In genomic region chr4:53583513-53583912, GRCh38 we compare ENCODE assay signal across 31 cellular contexts. TPM values are rescaled to one million over a fixed set of nuclear protein-coding genes. Genes with fewer than 3 reads are reported as not detected.
"Had no signal": no experiment of that assay in that cellular context is flagged by ENCODE, and none has a peak within 500 bp of the region (broad histone marks: within the 10 kb centered on the region; RNA-seq: fewer than 3 reads in every experiment).

No MANE protein-coding gene starts in this region.

- ATAC-seq: activated CD4-positive, alpha-beta T cell treated with anti-CD3 and anti-CD28 coated beads for 36 hours had no signal

- H3K4me3 Mint-ChIP-seq: activated CD4-positive, alpha-beta memory T cell treated with anti-CD3 and anti-CD28 coated beads, Interleukin-2, amount 10 ng/mL, durations not matched to agents 7 days and 5 days; activated CD4-positive, alpha-beta T cell treated with anti-CD3 and anti-CD28 coated beads for 36 hours; activated naive CD4-positive, alpha-beta T cell treated with anti-CD3 and anti-CD28 coated beads, Interleukin-2, amount 10 ng/mL, durations not matched to agents 7 days and 5 days; activated naive CD8-positive, alpha-beta T cell treated with anti-CD3 and anti-CD28 coated beads for 36 hours had no signal

- H3K9me3 ChIP-seq: adrenal gland, breast epithelium, Peyer's patch, SJCRH30, SK-N-SH had no signal

- H3K27me3 ChIP-seq: adrenal gland, breast epithelium, MG63, Peyer's patch, SJCRH30 had no signal

- H3K36me3 ChIP-seq: adrenal gland, breast epithelium, MG63, Peyer's patch, SJCRH30 had no signal

- DNase-seq: activated CD4-positive, alpha-beta memory T cell treated with anti-CD3 and anti-CD28 coated beads, Interleukin-2, amount 10 ng/mL, durations not matched to agents 7 days and 5 days; activated CD4-positive, alpha-beta T cell treated with anti-CD3 and anti-CD28 coated beads for 36 hours; activated CD4-positive, alpha-beta T cell treated with anti-CD3 and anti-CD28 coated beads, Interleukin-2, amount 50 U/mL, for 1 hour; activated gamma-delta T cell treated with Interleukin-2 at 50 U/mL for 16 hours; activated naive CD4-positive, alpha-beta T cell treated with anti-CD3 and anti-CD28 coated beads, Interleukin-2, amount 10 ng/mL, durations not matched to agents 7 days and 5 days; activated naive CD8-positive, alpha-beta T cell treated with anti-CD3 and anti-CD28 coated beads for 36 hours; activated T-cell treated with anti-CD3 and anti-CD28 coated beads for 4 hours; activated T-cell treated with anti-CD3 and anti-CD28 coated beads, Interleukin-2, amount 50 U/mL, for 48 hours; adrenal gland; anterior cingulate cortex; caudate nucleus; MG63; NCI-H1105; NCI-H1436; NCI-H1694 treated with DMSO at 0.1 percent for 48 hours; NCI-H2029 treated with DMSO at 0.1 percent for 48 hours; NCI-H510A treated with DMSO at 0.1 percent for 48 hours; NCI-H69; NK-92 treated with Interleukin-12 subunit alpha and Interleukin-12 subunit beta, amount 100 ng/mL, for 24 hours; OCI-M1; Peyer's patch; Right ventricle myocardium superior; SJCRH30; SK-N-SH; T-helper 1 cell had no signal

- H3K9ac ChIP-seq: SK-N-SH had no signal

- H3K4me1 Mint-ChIP-seq: activated CD4-positive, alpha-beta memory T cell treated with anti-CD3 and anti-CD28 coated beads, Interleukin-2, amount 10 ng/mL, durations not matched to agents 7 days and 5 days; activated CD4-positive, alpha-beta T cell treated with anti-CD3 and anti-CD28 coated beads for 36 hours; activated naive CD4-positive, alpha-beta T cell treated with anti-CD3 and anti-CD28 coated beads, Interleukin-2, amount 10 ng/mL, durations not matched to agents 7 days and 5 days; activated naive CD8-positive, alpha-beta T cell treated with anti-CD3 and anti-CD28 coated beads for 36 hours had no signal

- H3K4me3 ChIP-seq: adrenal gland, breast epithelium, MG63, Peyer's patch, SJCRH30 had no signal

- H3K9me3 Mint-ChIP-seq: activated CD4-positive, alpha-beta memory T cell treated with anti-CD3 and anti-CD28 coated beads, Interleukin-2, amount 10 ng/mL, durations not matched to agents 7 days and 5 days; activated naive CD4-positive, alpha-beta T cell treated with anti-CD3 and anti-CD28 coated beads, Interleukin-2, amount 10 ng/mL, durations not matched to agents 7 days and 5 days; activated T-helper 2 cell treated with anti-CD3 and anti-CD28 coated beads, Interferon-gamma antibody, Interleukin-2, Interleukin-4, amounts not matched to agents 10 μg/mL and 5 μg/mL and 100 μg/mL, durations not matched to agents 14 hours and 24 hours and 36 hours had no signal

- H3K4me1 ChIP-seq: adrenal gland, breast epithelium, Peyer's patch had no signal

- H3K4me2 ChIP-seq: SK-N-SH had no signal

- H3K36me3 Mint-ChIP-seq: activated naive CD4-positive, alpha-beta T cell treated with anti-CD3 and anti-CD28 coated beads, Interleukin-2, amount 10 ng/mL, durations not matched to agents 7 days and 5 days; activated naive CD8-positive, alpha-beta T cell treated with anti-CD3 and anti-CD28 coated beads for 36 hours had no signal

- H3K27me3 Mint-ChIP-seq: activated naive CD4-positive, alpha-beta T cell treated with anti-CD3 and anti-CD28 coated beads, Interleukin-2, amount 10 ng/mL, durations not matched to agents 7 days and 5 days had no signal

- H3K27ac ChIP-seq: adrenal gland, breast epithelium, Peyer's patch, RWPE1, SJCRH30, VCaP had no signal

- H3K27ac Mint-ChIP-seq: activated CD4-positive, alpha-beta memory T cell treated with anti-CD3 and anti-CD28 coated beads, Interleukin-2, amount 10 ng/mL, durations not matched to agents 7 days and 5 days; activated CD4-positive, alpha-beta T cell treated with anti-CD3 and anti-CD28 coated beads for 36 hours; activated naive CD4-positive, alpha-beta T cell treated with anti-CD3 and anti-CD28 coated beads, Interleukin-2, amount 10 ng/mL, durations not matched to agents 7 days and 5 days; activated naive CD8-positive, alpha-beta T cell treated with anti-CD3 and anti-CD28 coated beads for 36 hours; activated T-helper 2 cell treated with anti-CD3 and anti-CD28 coated beads, Interferon-gamma antibody, Interleukin-2, Interleukin-4, amounts not matched to agents 10 μg/mL and 5 μg/mL and 100 μg/mL, durations not matched to agents 14 hours and 24 hours and 36 hours had no signal

- H3K9me2 ChIP-seq: SK-N-SH had no signal

RNA-seq across cellular contexts. Expression of gene LNX1, which starts 7.8 kb away (rescaled TPM):
- total RNA-seq: activated CD4-positive, alpha-beta memory T cell treated with anti-CD3 and anti-CD28 coated beads, Interleukin-2, amount 10 ng/mL, durations not matched to agents 7 days and 5 days; activated CD4-positive, alpha-beta T cell treated with anti-CD3 and anti-CD28 coated beads for 36 hours; activated CD8-positive, alpha-beta memory T cell treated with anti-CD3 and anti-CD28 coated beads for 36 hours; activated naive CD8-positive, alpha-beta T cell treated with anti-CD3 and anti-CD28 coated beads for 36 hours; activated T-helper 2 cell treated with anti-CD3 and anti-CD28 coated beads, Interferon-gamma antibody, Interleukin-2, Interleukin-4, amounts not matched to agents 10 μg/mL and 5 μg/mL and 100 μg/mL, durations not matched to agents 14 hours and 24 hours and 36 hours; T-helper 2 cell treated with Interferon-gamma antibody and Interleukin-4, amounts not matched to agents 100 ng/mL and 5 ng/mL, for 36 hours had no signal
